1 cellular context compared by ENCODE assay signal in genomic region chr22:29470159-29470855, GRCh38.
TF ChIP-seq lines count a peak whose summit lies in the region.

No MANE protein-coding gene starts in this region.

TF ChIP-seq in SK-N-SH, 30 proteins besides CTCF, POLR2A, EP300 and RAD21 (continued from another document):
- TF ChIP-seq YY1 (IDR thresholded peaks at IDR 0.05; ENCODE audit: low read depth) (no peak), IRF3 (IDR thresholded peaks at IDR 0.05; ENCODE audit: low read depth, low read length) (no peak), MEF2A (IDR thresholded peaks at IDR 0.05; ENCODE audit: borderline replicate concordance, low read depth) (no peak), ZBTB33 (IDR thresholded peaks at IDR 0.05; ENCODE audit: borderline replicate concordance, low read depth) (no peak), JUND (IDR thresholded peaks at IDR 0.05) (no peak), FOSL2 (IDR thresholded peaks at IDR 0.05; ENCODE audit: borderline replicate concordance, low read depth) (no peak), NRF1 (IDR thresholded peaks at IDR 0.05; ENCODE audit: low read depth, low read length) (no peak), USF2 (IDR thresholded peaks at IDR 0.05; ENCODE audit: borderline replicate concordance, low read depth, low read length) (no peak), TEAD4 (IDR thresholded peaks at IDR 0.05; ENCODE audit: borderline replicate concordance, insufficient read depth) (no peak), FOXM1 (IDR thresholded peaks at IDR 0.05; ENCODE audit: low read depth) (no peak), MAX (IDR thresholded peaks at IDR 0.05; ENCODE audit: low read depth) (no peak), TAF1 (IDR thresholded peaks at IDR 0.05; ENCODE audit: borderline replicate concordance, low read depth, low read length) (no peak), TCF12 (IDR thresholded peaks at IDR 0.05) (no peak)
